In the genomic region with DNA sequence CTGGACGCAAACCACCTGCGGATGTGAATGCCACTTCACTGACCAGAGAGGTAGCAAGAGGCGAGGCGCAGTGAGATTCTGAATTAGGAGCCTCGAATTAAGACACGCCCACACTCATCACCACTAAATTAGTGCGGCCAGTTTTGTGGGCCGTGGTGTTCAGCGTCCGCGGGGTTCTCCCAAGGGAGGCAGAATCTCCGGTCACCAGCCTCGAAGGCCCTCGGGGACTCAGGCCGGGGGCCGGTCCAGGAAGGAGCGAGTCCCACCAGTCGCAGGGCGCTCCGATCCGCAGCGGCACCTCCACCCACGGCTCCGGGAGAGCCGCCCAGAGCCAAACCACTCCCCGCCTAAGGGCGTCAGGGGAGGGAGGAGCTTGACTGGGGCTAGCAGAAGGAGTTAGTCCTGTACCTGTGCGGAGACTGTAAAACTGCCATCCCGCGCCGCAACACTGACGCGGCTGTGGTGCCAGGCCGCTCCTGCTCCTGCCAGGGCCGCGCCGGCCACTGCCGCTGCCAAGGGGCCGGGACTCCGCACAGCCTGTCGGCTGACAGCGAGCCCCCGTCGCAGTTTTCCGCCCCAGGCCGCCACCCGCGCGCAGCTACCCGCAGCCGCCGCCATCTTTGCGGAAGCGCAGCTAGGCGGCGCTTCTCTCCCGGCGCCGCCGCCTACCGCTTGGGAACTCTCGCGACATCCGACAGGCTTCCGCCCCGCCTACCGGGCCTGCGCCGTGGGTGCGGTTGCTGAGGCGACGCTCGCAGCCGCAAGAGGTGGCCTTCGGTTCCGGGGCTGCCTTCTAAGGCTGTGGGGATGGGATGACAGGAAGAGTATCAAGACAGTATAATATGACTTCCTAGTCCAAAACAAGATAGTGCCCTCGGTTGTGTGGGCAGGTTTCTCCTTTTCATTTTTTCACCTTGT, we compare ENCODE assay signal across 8 cellular contexts. TPM values are rescaled to one million over a fixed set of nuclear protein-coding genes. Genes with fewer than 3 reads are reported as not detected.
A peak's percentile ranks its signal among the peaks of the same experiment; 100 is the strongest.
DNase-seq lines count a peak whose midpoint lies in the region; ATAC-seq and TF ChIP-seq lines count a peak whose summit lies in the region.

A gene with protein sequence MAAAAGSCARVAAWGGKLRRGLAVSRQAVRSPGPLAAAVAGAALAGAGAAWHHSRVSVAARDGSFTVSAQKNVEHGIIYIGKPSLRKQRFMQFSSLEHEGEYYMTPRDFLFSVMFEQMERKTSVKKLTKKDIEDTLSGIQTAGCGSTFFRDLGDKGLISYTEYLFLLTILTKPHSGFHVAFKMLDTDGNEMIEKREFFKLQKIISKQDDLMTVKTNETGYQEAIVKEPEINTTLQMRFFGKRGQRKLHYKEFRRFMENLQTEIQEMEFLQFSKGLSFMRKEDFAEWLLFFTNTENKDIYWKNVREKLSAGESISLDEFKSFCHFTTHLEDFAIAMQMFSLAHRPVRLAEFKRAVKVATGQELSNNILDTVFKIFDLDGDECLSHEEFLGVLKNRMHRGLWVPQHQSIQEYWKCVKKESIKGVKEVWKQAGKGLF (minus strand): TSS at position 640 of the 918 bp plus-strand sequence. CDS start 22 bp downstream, at position 618.

- peaks cover 13% of the 10 kb centered on the region for H3K36me3 Mint-ChIP-seq in activated T-helper 2 cell treated with anti-CD3 and anti-CD28 coated beads, Interferon-gamma antibody, Interleukin-2, Interleukin-4, amounts not matched to agents 10 μg/mL and 5 μg/mL and 100 μg/mL, durations not matched to agents 14 hours and 24 hours and 36 hours (ENCODE audit: low read depth)
- H3K36me3 Mint-ChIP-seq in naive thymus-derived CD8-positive, alpha-beta T cell: peaks cover 10 to 18% (median 14%) of the 10 kb centered on the region in 3 donors

- no peaks in the 10 kb centered on the region for H3K9me3 ChIP-seq in DOHH2 (ENCODE audit: control insufficient read depth, insufficient read depth, low read length)
- H3K9me3 ChIP-seq in GM23248 (ENCODE audit: low read depth): no peaks in the 10 kb centered on the region

- H3K9me3 Mint-ChIP-seq in activated T-helper 2 cell treated with anti-CD3 and anti-CD28 coated beads, Interferon-gamma antibody, Interleukin-2, Interleukin-4, amounts not matched to agents 10 μg/mL and 5 μg/mL and 100 μg/mL, durations not matched to agents 14 hours and 24 hours and 36 hours: no peaks in the 10 kb centered on the region
- peaks cover 0 to 4% (median 0%) of the 10 kb centered on the region in 9 donors for H3K9me3 Mint-ChIP-seq in naive thymus-derived CD8-positive, alpha-beta T cell

- H2AFZ ChIP-seq in GM23248: peak within 1 kb of the TSS; percentile 90

- peaks cover 22% of the 10 kb centered on the region for H3K4me1 Mint-ChIP-seq in activated T-helper 2 cell treated with anti-CD3 and anti-CD28 coated beads, Interferon-gamma antibody, Interleukin-2, Interleukin-4, amounts not matched to agents 10 μg/mL and 5 μg/mL and 100 μg/mL, durations not matched to agents 14 hours and 24 hours and 36 hours (ENCODE audit: low read depth)
- peaks cover 23 to 52% (median 50%) of the 10 kb centered on the region in 4 donors for H3K4me1 Mint-ChIP-seq in naive thymus-derived CD8-positive, alpha-beta T cell

- intact Hi-C loops in activated T-helper 2 cell treated with anti-CD3 and anti-CD28 coated beads, Interferon-gamma antibody, Interleukin-2, Interleukin-4, amounts not matched to agents 10 μg/mL and 5 μg/mL and 100 μg/mL, durations not matched to agents 14 hours and 24 hours and 36 hours (cut with micrococcal nuclease): loop anchor here (1.0 to 10.0 kb wide), 5 partner anchors 67 to 1771 kb away; a partner anchor contains a TSS

- peak within 1 kb of the TSS; percentile 81 for H3K4me3 Mint-ChIP-seq in activated T-helper 2 cell treated with anti-CD3 and anti-CD28 coated beads, Interferon-gamma antibody, Interleukin-2, Interleukin-4, amounts not matched to agents 10 μg/mL and 5 μg/mL and 100 μg/mL, durations not matched to agents 14 hours and 24 hours and 36 hours (ENCODE audit: low read depth)
- peak within 1 kb of the TSS; percentile 81 to 92 (median 91) for H3K4me3 Mint-ChIP-seq in naive thymus-derived CD8-positive, alpha-beta T cell

- TF ChIP-seq CTCF in DOHH2 (IDR thresholded peaks at IDR 0.05; ENCODE audit: low read depth, low read length, poor library complexity, severe bottlenecking) (no peak), RWPE1 (conservative IDR thresholded peaks at IDR 0.05; ENCODE audit: low read depth) (no peak), fibroblast of mammary gland (conservative IDR thresholded peaks at IDR 0.05; ENCODE audit: control insufficient read depth, insufficient read depth, low read depth, low read length) (no peak)

- H3K36me3 ChIP-seq in DOHH2 (ENCODE audit: control insufficient read depth, low read length) (peaks cover 18% of the 10 kb centered on the region), GM23248 (ENCODE audit: low read depth) (no peaks in the 10 kb centered on the region)

- peaks cover 11% of the 10 kb centered on the region for H3K27me3 Mint-ChIP-seq in activated T-helper 2 cell treated with anti-CD3 and anti-CD28 coated beads, Interferon-gamma antibody, Interleukin-2, Interleukin-4, amounts not matched to agents 10 μg/mL and 5 μg/mL and 100 μg/mL, durations not matched to agents 14 hours and 24 hours and 36 hours (ENCODE audit: low read depth)
- peaks cover 0 to 15% (median 4%) of the 10 kb centered on the region in 5 donors for H3K27me3 Mint-ChIP-seq in naive thymus-derived CD8-positive, alpha-beta T cell

- CTCF ChIA-PET in RWPE1 (lab: Yijun Ruan, JAX): interaction anchor here (0.5 kb wide), 1 partner anchor 1690 kb away, joined by 4 read pairs; no protein-coding TSS in a partner anchor

- H3K4me3 ChIP-seq in DOHH2 (ENCODE audit: low read length) (peak within 1 kb of the TSS; percentile 95), GM23248 (peak within 1 kb of the TSS; percentile 82), fibroblast of mammary gland (ENCODE audit: control insufficient read depth, low read depth, low read length) (peak within 1 kb of the TSS; percentile 85)

- DNase-seq in GM23248: peak; percentile 98
- peak; percentile 56 to 63 for DNase-seq in Kasumi-1 (lab: John Stamatoyannopoulos, UW)
- DNase-seq in RWPE1 (ENCODE audit: low spot score): peak; percentile 93
- peak; percentile 94 for DNase-seq in activated T-helper 2 cell treated with anti-CD3 and anti-CD28 coated beads, Interferon-gamma antibody, Interleukin-2, Interleukin-4, amounts not matched to agents 10 μg/mL and 5 μg/mL and 100 μg/mL, durations not matched to agents 14 hours and 24 hours and 36 hours (ENCODE audit: low spot score)
- DNase-seq in fibroblast of mammary gland (ENCODE audit: low read depth): peak; percentile 92
- DNase-seq in naive thymus-derived CD8-positive, alpha-beta T cell: peak; percentile 90 to 98 (median 96)
- peak; percentile 87 to 99 (median 95) for DNase-seq in stimulated activated naive CD4-positive, alpha-beta T cell (lab: John Stamatoyannopoulos, UW)

- H3K27ac ChIP-seq in DOHH2 (ENCODE audit: low read depth, low read length) (peak within 1 kb of the TSS; percentile 76), GM23248 (peak within 1 kb of the TSS; percentile 88), RWPE1 (peak within 1 kb of the TSS; percentile 92)

- no peaks in the 10 kb centered on the region; the same call in 1 of the 2 replicates for H4K20me1 ChIP-seq in DOHH2 (ENCODE audit: control insufficient read depth, insufficient read depth, low read depth, low read length)
- no peaks in the 10 kb centered on the region for H4K20me1 ChIP-seq in GM23248 (ENCODE audit: insufficient read depth)

- POLR2A ChIA-PET in RWPE1 (lab: Yijun Ruan, JAX; ENCODE audit: low non-redundant PET): interaction anchor here (0.5 to 1.0 kb wide), 7 partner anchors 17 to 1186 kb away, joined by 3 to 9 read pairs (median 3); no protein-coding TSS in a partner anchor
- POLR2A ChIA-PET in naive thymus-derived CD8-positive, alpha-beta T cell (lab: Charles Lee): interaction anchor here (0.6 to 2.9 kb wide), 28 partner anchors 8 to 1740 kb away, joined by 3 to 37 read pairs (median 5); a partner anchor contains a TSS

- peak within 1 kb of the TSS; percentile 87 for H3K9ac ChIP-seq in GM23248

- peak within 1 kb of the TSS; percentile 85 for H3K27ac Mint-ChIP-seq in activated T-helper 2 cell treated with anti-CD3 and anti-CD28 coated beads, Interferon-gamma antibody, Interleukin-2, Interleukin-4, amounts not matched to agents 10 μg/mL and 5 μg/mL and 100 μg/mL, durations not matched to agents 14 hours and 24 hours and 36 hours
- H3K27ac Mint-ChIP-seq in naive thymus-derived CD8-positive, alpha-beta T cell: peak within 1 kb of the TSS; percentile 92 to 98 (median 96)

- H3K4me1 ChIP-seq in DOHH2 (ENCODE audit: control insufficient read depth, low read length) (peaks cover 21% of the 10 kb centered on the region), GM23248 (ENCODE audit: insufficient read depth) (0 out of 2 replicates have a peak, but pooled peaks cover 2% of the 10 kb centered on the region)

- H3K9me2 ChIP-seq in DOHH2 (replicated peaks; ENCODE audit: control insufficient read depth, low read length): no peaks in the 10 kb centered on the region
- no peaks in the 10 kb centered on the region for H3K9me2 ChIP-seq in GM23248 (ENCODE audit: insufficient read depth)

- H3K4me2 ChIP-seq in DOHH2 (ENCODE audit: low read length): peak within 1 kb of the TSS; percentile 71
- H3K4me2 ChIP-seq in GM23248 (ENCODE audit: unreplicated experiment): peak within 1 kb of the TSS; percentile 89

- in situ Hi-C loops in GM23248 (cut with MboI): loop anchor here (25.0 kb wide), 1 partner anchor 1709 kb away; no protein-coding TSS in a partner anchor

- peak; percentile 92 to 93 for ATAC-seq in naive thymus-derived CD8-positive, alpha-beta T cell

- H3K27me3 ChIP-seq in DOHH2 (ENCODE audit: control insufficient read depth, low read length) (no peaks in the 10 kb centered on the region), GM23248 (replicated peaks; ENCODE audit: insufficient read depth) (no peaks in the 10 kb centered on the region)

- H3K79me2 ChIP-seq in DOHH2 (ENCODE audit: control insufficient read depth, low read length) (peaks cover 47% of the 10 kb centered on the region), GM23248 (ENCODE audit: insufficient read depth) (peaks cover 48% of the 10 kb centered on the region)

- H3F3A ChIP-seq in DOHH2 (ENCODE audit: control insufficient read depth, insufficient read depth) (no peaks in the 10 kb centered on the region), GM23248 (ENCODE audit: insufficient read depth) (no peaks in the 10 kb centered on the region)

- WGBS in GM23248 (ENCODE audit: low coverage in 1 of 2, low lambda C conversion rate in 2 of 2, missing lambda C conversion rate in 2 of 2), 2 experiments: 2 to 3% methylated on average over 53 to 74 of the region's 77 CpGs

RNA-seq across cellular contexts. Expression of the gene that starts here (rescaled TPM):
- total RNA-seq in GM23248 (2014; rRNA removed; shearing (Covaris generic)): 44.1 and 61.7 TPM in 2 replicates
- polyA plus RNA-seq in GM23248 (2016; fragmentation: Nextera tagmentation; extraction: Ambion mirVana): 40.6 and 41.4 TPM in 2 replicates
- total RNA-seq in activated T-helper 2 cell treated with anti-CD3 and anti-CD28 coated beads, Interferon-gamma antibody, Interleukin-2, Interleukin-4, amounts not matched to agents 10 μg/mL and 5 μg/mL and 100 μg/mL, durations not matched to agents 14 hours and 24 hours and 36 hours: 36.6 and 38.8 TPM in 2 replicates
- 10 to 100 TPM; 45.5 to 55.2 TPM for total RNA-seq in naive thymus-derived CD8-positive, alpha-beta T cell
- polyA plus RNA-seq in naive thymus-derived CD8-positive, alpha-beta T cell: 10 to 100 TPM; 37.4 to 44.3 (median 38.7) TPM

Comparison
In these comparisons a context has a peak if more than half of its experiments do, and no peak if none do; other contexts are left out.
1. Peak in every context shown above with its lines: DNase-seq, ATAC-seq, H3K4me3 ChIP-seq and H3K27ac ChIP-seq.